In genomic region chr16:83952940-83953795, GRCh38 we compare ENCODE assay signal across 1 cellular context.
TF ChIP-seq lines count a peak whose summit lies in the region.

Gene OSGIN1 (plus strand): TSS chr16:83953240. CDS start chr16:83957672, 4,432 bp downstream.

TF ChIP-seq in K562, 482 proteins besides CTCF, POLR2A, EP300 and RAD21 (continued from another document and continues in another):
- peak; percentile 94 for TF ChIP-seq ATF3 (IDR thresholded peaks at IDR 0.05)
- TF ChIP-seq ATF3 (CRISPR knock-in tag; conservative IDR thresholded peaks at IDR 0.05): peak; percentile 77
- TF ChIP-seq CBX8 (IDR thresholded peaks at IDR 0.05; ENCODE audit: borderline replicate concordance, extremely low read depth, low read depth, low read length, poor library complexity, severe bottlenecking): no peak
- TF ChIP-seq ZNF280B (CRISPR knock-in tag; IDR thresholded peaks at IDR 0.05): no peak
- no peak for TF ChIP-seq MBD1 (CRISPR knock-in tag; IDR thresholded peaks at IDR 0.05)
- TF ChIP-seq DACH1 (IDR thresholded peaks at IDR 0.05; ENCODE audit: partially characterized antibody): peak; percentile 91
- TF ChIP-seq ZMIZ1 (IDR thresholded peaks at IDR 0.05; ENCODE audit: low read depth in 2 of 2, low read length in 2 of 2): 0 out of 4 replicates have a peak, but pooled peaks of 1 of the 2 experiments have one; percentile 14
- TF ChIP-seq UBTF (IDR thresholded peaks at IDR 0.05; ENCODE audit: borderline replicate concordance in 1 of 2, low read depth in 2 of 2, low read length in 2 of 2): no peak; a peak in 1 of 4 replicates
- TF ChIP-seq LARP7 (IDR thresholded peaks at IDR 0.05): no peak
- TF ChIP-seq MXD1 (CRISPR knock-in tag; IDR thresholded peaks at IDR 0.05; ENCODE audit: borderline replicate concordance, poor library complexity, severe bottlenecking): no peak
- no peak for TF ChIP-seq ZNF696 (CRISPR knock-in tag; conservative IDR thresholded peaks at IDR 0.05)
- TF ChIP-seq THAP7 (CRISPR knock-in tag; IDR thresholded peaks at IDR 0.05): no peak
- peak in 1 of 2 experiments; percentile 11; a peak in 1 of 3 replicates for TF ChIP-seq CBX3 (IDR thresholded peaks at IDR 0.05; ENCODE audit: borderline replicate concordance in 1 of 2, low read length in 2 of 2)
- no peak for TF ChIP-seq KDM4B (IDR thresholded peaks at IDR 0.05; ENCODE audit: borderline replicate concordance in 2 of 2, low read depth in 1 of 2)
- no peak for TF ChIP-seq ZNF3 (CRISPR knock-in tag; IDR thresholded peaks at IDR 0.05)
- no peak for TF ChIP-seq ZNF699 (CRISPR knock-in tag; IDR thresholded peaks at IDR 0.05; ENCODE audit: insufficient replicate concordance)
- no peak for TF ChIP-seq NUFIP1 (IDR thresholded peaks at IDR 0.05; ENCODE audit: partially characterized antibody)
- TF ChIP-seq EWSR1 (IDR thresholded peaks at IDR 0.05; ENCODE audit: borderline replicate concordance, low read depth, partially characterized antibody): no peak
- no peak for TF ChIP-seq BRD4 (IDR thresholded peaks at IDR 0.05)
- TF ChIP-seq HMG20A (CRISPR knock-in tag; conservative IDR thresholded peaks at IDR 0.05): no peak
- no peak for TF ChIP-seq MLLT1 (IDR thresholded peaks at IDR 0.05)
- TF ChIP-seq POLR2AphosphoS2 (IDR thresholded peaks at IDR 0.05; ENCODE audit: low read length): no peak
- no peak for TF ChIP-seq SMARCB1 (IDR thresholded peaks at IDR 0.05; ENCODE audit: insufficient read length, low read depth)
- no peak; a peak in 2 of 4 replicates for TF ChIP-seq NONO (IDR thresholded peaks at IDR 0.05; ENCODE audit: low read depth in 2 of 2, low read length in 1 of 2)
- peak; percentile 65 for TF ChIP-seq CXXC5 (CRISPR knock-in tag; IDR thresholded peaks at IDR 0.05)
- peak; percentile 97 for TF ChIP-seq MYC (IDR thresholded peaks at IDR 0.05; ENCODE audit: low read depth, low read length)
- peak; percentile 83 for TF ChIP-seq MYC (CRISPR knock-in tag; IDR thresholded peaks at IDR 0.05; ENCODE audit: borderline replicate concordance, low read depth)
- TF ChIP-seq SRSF9 (IDR thresholded peaks at IDR 0.05; ENCODE audit: borderline replicate concordance, low read depth, low read length): no peak
- 0 out of 2 replicates have a peak, but pooled peaks have one; percentile 14 for TF ChIP-seq HDGF (IDR thresholded peaks at IDR 0.05)
- TF ChIP-seq ZNF592 (IDR thresholded peaks at IDR 0.05): peak; percentile 92
- TF ChIP-seq MXI1 (IDR thresholded peaks at IDR 0.05; ENCODE audit: low read depth, low read length): peak; percentile 12; the same call in 1 of the 2 replicates
- TF ChIP-seq NRF1 (conservative IDR thresholded peaks at IDR 0.05 in 1 of 2, IDR thresholded peaks at IDR 0.05 in 1 of 2): peak; percentile 81 to 84
- TF ChIP-seq E2F3 (CRISPR knock-in tag; IDR thresholded peaks at IDR 0.05): no peak
- TF ChIP-seq CBFA2T2 (conservative IDR thresholded peaks at IDR 0.05): no peak; the same call in 1 of the 2 replicates
- no peak for TF ChIP-seq GABPA (tag; conservative IDR thresholded peaks at IDR 0.05; ENCODE audit: low read depth)
- no peak for TF ChIP-seq ZNF583 (CRISPR knock-in tag; IDR thresholded peaks at IDR 0.05)
- no peak for TF ChIP-seq POLR3G (IDR thresholded peaks at IDR 0.05; ENCODE audit: extremely low read depth, insufficient read length, insufficient replicate concordance)
- no peak for TF ChIP-seq ZNF668 (CRISPR knock-in tag; IDR thresholded peaks at IDR 0.05)
- no peak for TF ChIP-seq E2F8 (IDR thresholded peaks at IDR 0.05; ENCODE audit: low read depth, partially characterized antibody)
